Comparison of ENCODE assay signal across 8 cellular contexts in the genomic region with DNA sequence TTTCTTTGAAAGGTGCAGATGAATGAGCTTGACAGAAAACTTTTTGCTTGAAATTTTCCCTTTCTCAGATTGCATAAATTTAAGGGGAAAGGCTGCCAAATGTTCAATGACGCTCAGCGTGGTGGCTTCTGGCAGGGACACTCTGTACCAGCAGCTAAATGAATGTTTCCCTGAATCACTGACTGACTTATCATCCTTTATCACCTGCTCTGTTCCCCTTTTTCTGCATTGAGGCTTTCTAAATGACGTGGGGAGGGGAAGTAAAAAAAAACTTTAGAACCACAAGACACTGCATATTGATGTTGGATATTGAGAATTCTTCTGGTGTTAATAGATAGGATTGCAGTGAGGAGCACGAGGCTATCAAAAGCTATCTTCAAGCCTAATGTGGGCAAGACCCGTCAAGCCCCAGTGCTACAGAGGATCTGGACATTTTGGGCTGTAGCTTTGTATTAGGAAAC. TPM values are rescaled to one million over a fixed set of nuclear protein-coding genes. Genes with fewer than 3 reads are reported as not detected.
DNase-seq lines count a peak whose midpoint lies in the region; ATAC-seq and TF ChIP-seq lines count a peak whose summit lies in the region.

No MANE protein-coding gene starts in this region.

- no peaks in the 10 kb centered on the region for H3K9me3 Mint-ChIP-seq in effector memory CD8-positive, alpha-beta T cell

- H3K9me3 ChIP-seq in MM.1S (replicated peaks; ENCODE audit: insufficient read depth, low read length) = no peaks in the 10 kb centered on the region

- no peaks in the 10 kb centered on the region for H3K4me1 Mint-ChIP-seq in effector memory CD8-positive, alpha-beta T cell (ENCODE audit: low read depth in 2 of 2)

- H3K27ac Mint-ChIP-seq in effector memory CD8-positive, alpha-beta T cell = no peak overlapping the region

- peaks cover 3% of the 10 kb centered on the region for H3K36me3 Mint-ChIP-seq in effector memory CD8-positive, alpha-beta T cell (ENCODE audit: insufficient read depth)

- no peak overlapping the region for H3K4me3 ChIP-seq in MM.1S (ENCODE audit: low read length)

- no peak overlapping the region for H3K27ac ChIP-seq in MM.1S (ENCODE audit: low read length)

- no peak for TF ChIP-seq CTCF in MM.1S (IDR thresholded peaks at IDR 0.05; ENCODE audit: low read length)

- H3F3A ChIP-seq in MM.1S (ENCODE audit: insufficient read depth, low read length) = no peaks in the 10 kb centered on the region

- peaks cover 9% of the 10 kb centered on the region; the same call in 1 of the 2 replicates for H3K4me1 ChIP-seq in MM.1S (ENCODE audit: low read length)

- peak; percentile 64 for ATAC-seq in HG03342 (IDR thresholded peaks at IDR 0.05; ENCODE audit: unreplicated experiment)
- ATAC-seq in esophagus mucosa = peak; percentile 37
- no peak for ATAC-seq in effector memory CD8-positive, alpha-beta T cell (replicated peaks)

- H4K20me1 ChIP-seq in MM.1S (ENCODE audit: insufficient read depth, low read length) = no peaks in the 10 kb centered on the region

- no peak overlapping the region for H3K4me3 Mint-ChIP-seq in effector memory CD8-positive, alpha-beta T cell

- peak; percentile 27 for DNase-seq in stimulated activated CD4-positive, alpha-beta T cell treated with anti-CD3 and anti-CD28 coated beads, Interleukin-15, amount 100 ng/mL, for 24 hours
- DNase-seq in stimulated activated CD4-positive, alpha-beta T cell treated with anti-CD3 and anti-CD28 coated beads, Interleukin-4, amount 100 ng/mL, for 4 hours = no peak
- DNase-seq in superior temporal gyrus (ENCODE audit: extremely low spot score) = peak; percentile 86
- no peak for DNase-seq in effector memory CD8-positive, alpha-beta T cell
- no peak for DNase-seq in MM.1S
- DNase-seq in NCI-H1436 (lab: John Stamatoyannopoulos, UW) = no peak

- H2AFZ ChIP-seq in MM.1S (ENCODE audit: low read length) = no peak overlapping the region

- H3K79me2 ChIP-seq in MM.1S (ENCODE audit: low read length) = no peaks in the 10 kb centered on the region

- H3K4me2 ChIP-seq in MM.1S (ENCODE audit: low read depth, low read length) = no peak overlapping the region

- no peaks in the 10 kb centered on the region for H3K27me3 ChIP-seq in MM.1S (replicated peaks; ENCODE audit: insufficient read depth, low read length)

- no peaks in the 10 kb centered on the region for H3K9me2 ChIP-seq in MM.1S (replicated peaks; ENCODE audit: insufficient read depth, low read length)

- no peaks in the 10 kb centered on the region for H3K27me3 Mint-ChIP-seq in effector memory CD8-positive, alpha-beta T cell

- H3K36me3 ChIP-seq in MM.1S (replicated peaks; ENCODE audit: insufficient read depth, low read length) = no peaks in the 10 kb centered on the region

- H3K9ac ChIP-seq in MM.1S (ENCODE audit: low read length) = no peak overlapping the region

RNA-seq across cellular contexts. Expression of gene ENPP5, which starts 46.9 kb away (rescaled TPM):
- 0.44 TPM for total RNA-seq in esophagus mucosa

Comparison
In these comparisons a context has a peak if more than half of its experiments do, and no peak if none do; other contexts are left out.
1. DNase-seq: peak in stimulated activated CD4-positive, alpha-beta T cell treated with anti-CD3 and anti-CD28 coated beads, Interleukin-15, amount 100 ng/mL, for 24 hours (single experiment) and superior temporal gyrus (single experiment); none in stimulated activated CD4-positive, alpha-beta T cell treated with anti-CD3 and anti-CD28 coated beads, Interleukin-4, amount 100 ng/mL, for 4 hours (0 of 2), effector memory CD8-positive, alpha-beta T cell (0 of 3), MM.1S (single experiment) and NCI-H1436 (single experiment).